17 cellular contexts compared by ENCODE assay signal in genomic region chr5:146049704-146050026, GRCh38. TPM values are rescaled to one million over a fixed set of nuclear protein-coding genes. Genes with fewer than 3 reads are reported as not detected.
DNase-seq lines count a peak whose midpoint lies in the region; ATAC-seq and TF ChIP-seq lines count a peak whose summit lies in the region.
"Had no signal": no experiment of that assay in that cellular context is flagged by ENCODE, and none has a peak within 500 bp of the region (broad histone marks: within the 10 kb centered on the region; RNA-seq: fewer than 3 reads in every experiment).

No MANE protein-coding gene starts in this region.

- CTCF ChIA-PET in activated CD4-positive, alpha-beta T cell treated with anti-CD3 and anti-CD28 coated beads, Interleukin-2, amount 10 ng/mL, durations not matched to agents 7 days and 5 days (lab: Charles Lee): no interaction called here

- no peak overlapping the region for H3K18ac ChIP-seq in H9 (ENCODE audit: insufficient read length, low read depth, low read length)

- no peak overlapping the region for H2BK120ac ChIP-seq in H9 (ENCODE audit: low read depth, low read length, poor library complexity, severe bottlenecking)

- H4K20me1 ChIP-seq in H9 (ENCODE audit: control insufficient read depth, insufficient read depth, insufficient read length): no peaks in the 10 kb centered on the region
- no peaks in the 10 kb centered on the region for H4K20me1 ChIP-seq in fibroblast of lung (ENCODE audit: control insufficient read depth, extremely low read depth, insufficient read depth, low read length)

- no peak overlapping the region for H2BK12ac ChIP-seq in H9 (ENCODE audit: insufficient read length, low read depth, low read length)

- no peak overlapping the region for H2AK5ac ChIP-seq in H9 (ENCODE audit: insufficient read length, low read length)

- no peak overlapping the region for H2BK5ac ChIP-seq in H9 (ENCODE audit: insufficient read length, low read length)

- H3K36me3 ChIP-seq in RWPE2 (ENCODE audit: low read depth) (peaks cover 23% of the 10 kb centered on the region), fibroblast of lung (ENCODE audit: control insufficient read depth, insufficient read depth, low read length) (no peaks in the 10 kb centered on the region), thyroid gland (no peaks in the 10 kb centered on the region)
- H3K36me3 ChIP-seq: cardiac muscle cell, uterus had no signal

- H3K79me2 ChIP-seq in H9 (ENCODE audit: insufficient read depth, low read length) (no peaks in the 10 kb centered on the region), fibroblast of lung (ENCODE audit: control insufficient read depth, insufficient read depth, low read length) (no peaks in the 10 kb centered on the region)

- H3T11ph ChIP-seq in H9 (ENCODE audit: low read length): no peak overlapping the region

- H3K27me3 ChIP-seq in H9 (ENCODE audit: insufficient read depth, low read length): no peaks in the 10 kb centered on the region
- H3K27me3 ChIP-seq in RWPE2 (ENCODE audit: insufficient read depth, poor library complexity, severe bottlenecking): no peaks in the 10 kb centered on the region
- H3K27me3 ChIP-seq in fibroblast of lung (ENCODE audit: control insufficient read depth, insufficient read depth, low read length): no peaks in the 10 kb centered on the region
- no peaks in the 10 kb centered on the region for H3K27me3 ChIP-seq in thyroid gland
- H3K27me3 ChIP-seq: cardiac muscle cell, dorsolateral prefrontal cortex, hepatocyte, right lobe of liver, uterus had no signal

- no peaks in the 10 kb centered on the region for H3K36me3 Mint-ChIP-seq in H9 (ENCODE audit: insufficient read depth in 1 of 3, low read depth in 3 of 3)
- H3K36me3 Mint-ChIP-seq in activated CD4-positive, alpha-beta T cell treated with anti-CD3 and anti-CD28 coated beads, Interleukin-2, amount 10 ng/mL, durations not matched to agents 7 days and 5 days (ENCODE audit: low read depth): no peaks in the 10 kb centered on the region
- H3K36me3 Mint-ChIP-seq: activated naive CD4-positive, alpha-beta T cell treated with anti-CD3 and anti-CD28 coated beads, Interleukin-2, amount 10 ng/mL, durations not matched to agents 7 days and 5 days had no signal

- no peak for DNase-seq in H9
- no peak for DNase-seq in RWPE2 (ENCODE audit: low spot score)
- DNase-seq in fibroblast of lung (ENCODE audit: low read depth in 2 of 2): no peak
- DNase-seq in thyroid gland: no peak
- DNase-seq in T-helper 9 cell: no peak
- no peak for DNase-seq in stimulated activated CD4-positive, alpha-beta T cell treated with anti-CD3 and anti-CD28 coated beads, Interleukin-4, amount 100 ng/mL, for 24 hours
- no peak for DNase-seq in activated CD4-positive, alpha-beta T cell treated with anti-CD3 and anti-CD28 coated beads, Interleukin-2, amount 10 ng/mL, durations not matched to agents 7 days and 5 days
- DNase-seq: activated CD4-positive, alpha-beta T cell treated with anti-CD3 and anti-CD28 coated beads for 4 hours; activated naive CD4-positive, alpha-beta T cell treated with anti-CD3 and anti-CD28 coated beads, Interleukin-2, amount 10 ng/mL, durations not matched to agents 7 days and 5 days; uterus had no signal

- H2BK20ac ChIP-seq in H9 (ENCODE audit: low read depth, low read length, poor library complexity, severe bottlenecking): no peak overlapping the region

- no CpG with 5 or more reads among the region's 3 CpGs for whole genome bisulfite sequencing in H9 (ENCODE audit: extremely low coverage, insufficient read length, low lambda C conversion rate)
- 47 to 55% methylated on average over 3 of the region's 3 CpGs for WGBS in thyroid gland, 2 donors

- peak overlapping the region in 2 of 3 experiments; percentile 1 to 47; a peak in 3 of 7 replicates for H3K27ac Mint-ChIP-seq in H9
- no peak overlapping the region for H3K27ac Mint-ChIP-seq in activated CD4-positive, alpha-beta T cell treated with anti-CD3 and anti-CD28 coated beads, Interleukin-2, amount 10 ng/mL, durations not matched to agents 7 days and 5 days
- H3K27ac Mint-ChIP-seq: activated naive CD4-positive, alpha-beta T cell treated with anti-CD3 and anti-CD28 coated beads, Interleukin-2, amount 10 ng/mL, durations not matched to agents 7 days and 5 days had no signal

- H4K8ac ChIP-seq in H9 (replicated peaks; ENCODE audit: insufficient read length, low read depth, low read length): no peak overlapping the region

- no peak overlapping the region for H4K91ac ChIP-seq in H9 (ENCODE audit: insufficient read length, low read depth, low read length)

- H3K4me2 ChIP-seq in H9 (ENCODE audit: insufficient read depth, insufficient read length, low read length) (no peak overlapping the region), fibroblast of lung (ENCODE audit: extremely low read depth, insufficient read depth, low read length) (no peak overlapping the region)
- H3K4me2 ChIP-seq: hepatocyte had no signal

- H3K9me3 ChIP-seq in H9 (ENCODE audit: control insufficient read depth, low read depth, low read length) (no peaks in the 10 kb centered on the region), RWPE2 (ENCODE audit: severe bottlenecking) (no peaks in the 10 kb centered on the region), fibroblast of lung (ENCODE audit: control insufficient read depth, insufficient read depth, low read depth, low read length) (no peaks in the 10 kb centered on the region), thyroid gland (no peaks in the 10 kb centered on the region)
- H3K9me3 ChIP-seq: right lobe of liver, uterus had no signal

- no peak overlapping the region for H2BK15ac ChIP-seq in H9 (ENCODE audit: low read depth, low read length)

- intact Hi-C loops in thyroid gland (cut with DNase I): loop anchor here (10.0 kb wide), 1 partner anchor 365 kb away; no protein-coding TSS in a partner anchor

- H3K27me3 Mint-ChIP-seq in H9 (ENCODE audit: low read depth): no peaks in the 10 kb centered on the region
- peaks cover 15% of the 10 kb centered on the region for H3K27me3 Mint-ChIP-seq in activated CD4-positive, alpha-beta T cell treated with anti-CD3 and anti-CD28 coated beads, Interleukin-2, amount 10 ng/mL, durations not matched to agents 7 days and 5 days

- H3K23me2 ChIP-seq in H9 (ENCODE audit: insufficient read length, low read depth, low read length, poor library complexity, severe bottlenecking): no peaks in the 10 kb centered on the region

- H2AFZ ChIP-seq in H9 (ENCODE audit: low read length): no peak overlapping the region
- peak overlapping the region; percentile 85 for H2AFZ ChIP-seq in fibroblast of lung (ENCODE audit: low read length)
- H2AFZ ChIP-seq: hepatocyte had no signal

- H3K4me3 Mint-ChIP-seq in H9: no peak overlapping the region
- no peak overlapping the region for H3K4me3 Mint-ChIP-seq in activated CD4-positive, alpha-beta T cell treated with anti-CD3 and anti-CD28 coated beads, Interleukin-2, amount 10 ng/mL, durations not matched to agents 7 days and 5 days
- H3K4me3 Mint-ChIP-seq: activated naive CD4-positive, alpha-beta T cell treated with anti-CD3 and anti-CD28 coated beads, Interleukin-2, amount 10 ng/mL, durations not matched to agents 7 days and 5 days had no signal

- H3K4me3 ChIP-seq in RWPE2 (ENCODE audit: severe bottlenecking): no peak overlapping the region
- H3K4me3 ChIP-seq in fibroblast of lung (replicated peaks in 1 of 4; ENCODE audit: control extremely low read depth in 1 of 4, insufficient read depth in 1 of 4, low read depth in 3 of 4, low read length in 4 of 4): no peak overlapping the region
- no peak overlapping the region for H3K4me3 ChIP-seq in thyroid gland (replicated peaks in 1 of 3)
- H3K4me3 ChIP-seq: cardiac muscle cell, dorsolateral prefrontal cortex, hepatocyte, right lobe of liver, uterus had no signal

- H4K5ac ChIP-seq in H9 (ENCODE audit: insufficient read length, low read depth, low read length): no peak overlapping the region

- no peak overlapping the region for H3K27ac ChIP-seq in H9 (ENCODE audit: insufficient read length, low read depth, low read length)
- no peak overlapping the region for H3K27ac ChIP-seq in RWPE2 (ENCODE audit: poor library complexity, severe bottlenecking)
- no peak overlapping the region for H3K27ac ChIP-seq in fibroblast of lung (ENCODE audit: insufficient read depth, low read length)
- H3K27ac ChIP-seq in thyroid gland: peak overlapping the region; percentile 68 to 95 (median 87)
- H3K27ac ChIP-seq: cardiac muscle cell, hepatocyte, right lobe of liver, uterus had no signal

- H3K14ac ChIP-seq in H9 (ENCODE audit: insufficient read depth, low read length): no peak overlapping the region

- no peak overlapping the region for H3K9ac ChIP-seq in H9 (ENCODE audit: extremely low read depth, insufficient read length, low read length)
- H3K9ac ChIP-seq in fibroblast of lung (ENCODE audit: insufficient read depth, low read length): no peak overlapping the region

- H3K4me1 ChIP-seq in H9 (ENCODE audit: insufficient read depth, low read length): no peaks in the 10 kb centered on the region
- H3K4me1 ChIP-seq in RWPE2 (ENCODE audit: insufficient read depth, poor library complexity, severe bottlenecking): no peaks in the 10 kb centered on the region
- H3K4me1 ChIP-seq in fibroblast of lung (ENCODE audit: control insufficient read depth, extremely low read depth, insufficient read depth, low read length): no peaks in the 10 kb centered on the region
- H3K4me1 ChIP-seq in thyroid gland: peaks cover 19 to 40% of the 10 kb centered on the region in 2 donors
- H3K4me1 ChIP-seq: uterus had no signal

- TF ChIP-seq CTCF in H9 (conservative IDR thresholded peaks at IDR 0.05) (no peak; the same call in 2 of the 3 replicates), RWPE2 (IDR thresholded peaks at IDR 0.05; ENCODE audit: poor library complexity, severe bottlenecking) (peak; percentile 77), fibroblast of lung (conservative IDR thresholded peaks at IDR 0.05 in 1 of 2, IDR thresholded peaks at IDR 0.05 in 1 of 2; ENCODE audit: low read depth in 1 of 2, low read length in 2 of 2) (no peak), thyroid gland (IDR thresholded peaks at IDR 0.05) (peak in 2 of 6 experiments; percentile 1 to 20)

- H3K9me3 Mint-ChIP-seq in H9: no peaks in the 10 kb centered on the region
- no peaks in the 10 kb centered on the region for H3K9me3 Mint-ChIP-seq in activated CD4-positive, alpha-beta T cell treated with anti-CD3 and anti-CD28 coated beads, Interleukin-2, amount 10 ng/mL, durations not matched to agents 7 days and 5 days
- H3K9me3 Mint-ChIP-seq: activated naive CD4-positive, alpha-beta T cell treated with anti-CD3 and anti-CD28 coated beads, Interleukin-2, amount 10 ng/mL, durations not matched to agents 7 days and 5 days had no signal

- POLR2A ChIA-PET in activated CD4-positive, alpha-beta T cell treated with anti-CD3 and anti-CD28 coated beads, Interleukin-2, amount 10 ng/mL, durations not matched to agents 7 days and 5 days (lab: Charles Lee): no interaction called here

- no peak for TF ChIP-seq POLR2A in thyroid gland (IDR thresholded peaks at IDR 0.05)

- H3K56ac ChIP-seq in H9 (ENCODE audit: insufficient read length, low read depth, low read length): no peak overlapping the region

- H3K4me1 Mint-ChIP-seq in H9: peaks cover 10 to 12% of the 10 kb centered on the region in 2 experiments
- no peaks in the 10 kb centered on the region for H3K4me1 Mint-ChIP-seq in activated CD4-positive, alpha-beta T cell treated with anti-CD3 and anti-CD28 coated beads, Interleukin-2, amount 10 ng/mL, durations not matched to agents 7 days and 5 days
- H3K4me1 Mint-ChIP-seq: activated naive CD4-positive, alpha-beta T cell treated with anti-CD3 and anti-CD28 coated beads, Interleukin-2, amount 10 ng/mL, durations not matched to agents 7 days and 5 days had no signal

- H3K23ac ChIP-seq in H9 (ENCODE audit: insufficient read length, low read depth, low read length): no peak overlapping the region

- no peak overlapping the region for H3K4ac ChIP-seq in H9 (ENCODE audit: low read depth, low read length)

- no peak for ATAC-seq in RWPE2 (ENCODE audit: low read depth)

- no peaks in the 10 kb centered on the region for H3K79me1 ChIP-seq in H9 (ENCODE audit: insufficient read depth, low read depth, low read length, poor library complexity, severe bottlenecking)

RNA-seq across cellular contexts. Expression of gene PLAC8L1, which starts 55.7 kb away (rescaled TPM):
- total RNA-seq in H9 (2021) (0.52 and 0.64 TPM in 2 replicates), fibroblast of lung (not detected in 2 replicates), thyroid gland (not detected)
- polyA plus RNA-seq in fibroblast of lung: not detected in 2 replicates
- polyA plus RNA-seq in fibroblast of lung (2012): not detected in 2 replicates
- polyA minus RNA-seq in fibroblast of lung (ENCODE audit: low replicate concordance): not detected in 2 replicates
- under 1 TPM; 0.47 to 0.48 TPM for total RNA-seq in activated CD4-positive, alpha-beta T cell treated with anti-CD3 and anti-CD28 coated beads, Interleukin-2, amount 10 ng/mL, durations not matched to agents 7 days and 5 days
- total RNA-seq: cardiac muscle cell, fibroblast of villous mesenchyme, lower leg skin, omental fat pad, right lobe of liver had no signal

Comparison
In these comparisons a context has a peak if more than half of its experiments do, and no peak if none do; other contexts are left out.
1. H3K27ac ChIP-seq: peak in thyroid gland (3 of 3); none in H9 (single experiment), RWPE2 (single experiment) and fibroblast of lung (single experiment).